In genomic region chr3:151015762-151016161, GRCh38 we compare ENCODE assay signal across 29 cellular contexts. TPM values are rescaled to one million over a fixed set of nuclear protein-coding genes. Genes with fewer than 3 reads are reported as not detected.
DNase-seq lines count a peak whose midpoint lies in the region; ATAC-seq and TF ChIP-seq lines count a peak whose summit lies in the region.
"Had no signal": no experiment of that assay in that cellular context is flagged by ENCODE, and none has a peak within 500 bp of the region (broad histone marks: within the 10 kb centered on the region; RNA-seq: fewer than 3 reads in every experiment).

No MANE protein-coding gene starts in this region.

- TF ChIP-seq EP300 in esophagus muscularis mucosa (IDR thresholded peaks at IDR 0.05) = no peak

- H3K27ac ChIP-seq in esophagus muscularis mucosa (replicated peaks in 1 of 4) (no peak overlapping the region), osteoblast (ENCODE audit: low read depth, low read length) (peak overlapping the region; percentile 37)
- H3K27ac ChIP-seq: breast epithelium, colonic mucosa, esophagus squamous epithelium, neutrophil, skin epidermis had no signal

- H3K9me3 ChIP-seq in esophagus muscularis mucosa (no peaks in the 10 kb centered on the region), osteoblast (ENCODE audit: low read depth, low read length) (no peaks in the 10 kb centered on the region)
- H3K9me3 ChIP-seq: breast epithelium, colonic mucosa, esophagus squamous epithelium, neutrophil had no signal

- H3K27me3 ChIP-seq in BJ (ENCODE audit: control insufficient read depth, insufficient read depth, low read length) = no peaks in the 10 kb centered on the region
- no peaks in the 10 kb centered on the region for H3K27me3 ChIP-seq in esophagus muscularis mucosa
- peaks cover 4% of the 10 kb centered on the region for H3K27me3 ChIP-seq in osteoblast (ENCODE audit: insufficient read depth, low read length)
- H3K27me3 ChIP-seq: breast epithelium, colonic mucosa, neutrophil had no signal

- no peak for TF ChIP-seq CTCF in BJ (IDR thresholded peaks at IDR 0.05; ENCODE audit: insufficient read depth, low read depth, low read length)
- TF ChIP-seq CTCF in esophagus muscularis mucosa (IDR thresholded peaks at IDR 0.05) = no peak
- TF ChIP-seq CTCF in osteoblast (IDR thresholded peaks at IDR 0.05; ENCODE audit: extremely low read depth, low read depth, low read length) = no peak

- TF ChIP-seq POLR2A in esophagus muscularis mucosa (IDR thresholded peaks at IDR 0.05; ENCODE audit: low read depth) = no peak

- no peaks in the 10 kb centered on the region for H3K79me2 ChIP-seq in osteoblast (ENCODE audit: insufficient read depth, low read length)

- intact Hi-C loops in esophagus muscularis mucosa (cut with DNase I) = no loop called here

- POLR2A ChIA-PET in BJ (lab: Charles Lee) = interaction anchor here (0.5 kb wide), 1 partner anchor 9 kb away, joined by 5 read pairs; no protein-coding TSS in a partner anchor

- CTCF ChIA-PET in BJ (lab: Yijun Ruan, JAX) = interaction anchor here (1.7 kb wide), 1 partner anchor 131 kb away, joined by 4 read pairs; no protein-coding TSS in a partner anchor

- H3K4me2 ChIP-seq in osteoblast (ENCODE audit: insufficient read depth, low read length) = peak overlapping the region; percentile 18

- no peak overlapping the region for H2AFZ ChIP-seq in osteoblast (ENCODE audit: low read length)

- DNase-seq in BJ (ENCODE audit: low read depth) = peak; percentile 50
- DNase-seq in NCI-H460 (ENCODE audit: extremely low read depth, low read depth) = peak; percentile 16
- DNase-seq in esophagus muscularis mucosa (ENCODE audit: extremely low spot score) = peak; percentile 42
- DNase-seq in osteoblast (ENCODE audit: insufficient read length, low spot score, missing footprints) = no peak
- DNase-seq in stimulated activated CD4-positive, alpha-beta T cell treated with anti-CD3 and anti-CD28 coated beads, Interleukin-2, amount 100 ng/mL, for 24 hours = no peak
- DNase-seq in GOT3 (lab: John Stamatoyannopoulos, UW) = no peak
- DNase-seq: activated CD4-positive, alpha-beta T cell treated with anti-CD3 and anti-CD28 coated beads for 4 hours; activated naive CD4-positive, alpha-beta T cell treated with Interleukin-2 at 50 U/mL for 16 hours; activated T-cell treated with anti-CD3 and anti-CD28 coated beads, Interleukin-2, amount 50 U/mL, for 48 hours; amniotic stem cell; CD4-positive, alpha-beta memory T cell; colonic mucosa; effector memory CD4-positive, alpha-beta T cell; esophagus squamous epithelium; NCI-H1105; NCI-H2081 treated with DMSO at 0.1 percent for 48 hours; NCI-H510A treated with DMSO at 0.1 percent for 48 hours; stimulated activated CD4-positive, alpha-beta T cell treated with anti-CD3 and anti-CD28 coated beads, Interleukin-1b, Interleukin-23, amount 100 ng/mL, for 48 hours; T-helper 17 cell had no signal

- no peaks in the 10 kb centered on the region for H3K4me1 ChIP-seq in esophagus muscularis mucosa
- peaks cover 15% of the 10 kb centered on the region for H3K4me1 ChIP-seq in osteoblast (ENCODE audit: insufficient read depth, low read length)
- H3K4me1 ChIP-seq: breast epithelium, colonic mucosa had no signal

- ATAC-seq in GM21825 (IDR thresholded peaks at IDR 0.05; ENCODE audit: unreplicated experiment) = no peak
- ATAC-seq: T-helper 17 cell had no signal

- H3K36me3 ChIP-seq in BJ (ENCODE audit: control insufficient read depth, insufficient read depth, low read length) = no peaks in the 10 kb centered on the region
- H3K36me3 ChIP-seq in esophagus muscularis mucosa = no peaks in the 10 kb centered on the region
- no peaks in the 10 kb centered on the region for H3K36me3 ChIP-seq in osteoblast (ENCODE audit: insufficient read depth, low read length)
- H3K36me3 ChIP-seq: breast epithelium, colonic mucosa, esophagus squamous epithelium, neutrophil had no signal

- H3K4me3 ChIP-seq in BJ (ENCODE audit: low read depth, low read length) (no peak overlapping the region), esophagus muscularis mucosa (no peak overlapping the region), osteoblast (ENCODE audit: insufficient read depth, low read length) (no peak overlapping the region)
- H3K4me3 ChIP-seq: breast epithelium, colonic mucosa, esophagus squamous epithelium, skin epidermis had no signal

- no peaks in the 10 kb centered on the region for H4K20me1 ChIP-seq in osteoblast (ENCODE audit: insufficient read depth, low read length)

RNA-seq across cellular contexts. Expression of gene CLRN1, which starts 43.2 kb away (rescaled TPM):
- not detected in 2 replicates for polyA plus RNA-seq in BJ (2011; rRNA removed)
- polyA minus RNA-seq in BJ (2011; rRNA and poly(A)+ RNA removed) = not detected in 2 replicates
- total RNA-seq in NCI-H460 (2014; rRNA removed; shearing (Covaris generic)) = not detected in 2 replicates
- polyA plus RNA-seq in NCI-H460 (2014; cell fraction: nucleus; rRNA removed) = not detected in 2 replicates
- total RNA-seq in esophagus muscularis mucosa = not detected
- not detected in 2 replicates for total RNA-seq in osteoblast
- total RNA-seq: breast epithelium; CD4-positive, alpha-beta memory T cell; colonic mucosa; esophagus squamous epithelium; G401; M059J; mammary epithelial cell; pulmonary artery endothelial cell; SK-MEL-5; T-helper 17 cell had no signal
- polyA plus RNA-seq: AG04450; CD4-positive, alpha-beta memory T cell; mammary epithelial cell had no signal

Comparison
In these comparisons a context has a peak if more than half of its experiments do, and no peak if none do; other contexts are left out.
1. DNase-seq: peak in BJ (single experiment), NCI-H460 (single experiment) and esophagus muscularis mucosa (single experiment); none in osteoblast (single experiment), stimulated activated CD4-positive, alpha-beta T cell treated with anti-CD3 and anti-CD28 coated beads, Interleukin-2, amount 100 ng/mL, for 24 hours (0 of 2) and GOT3 (single experiment).